17 cellular contexts compared by ENCODE assay signal in genomic region chr16:57624806-57625500, GRCh38. TPM values are rescaled to one million over a fixed set of nuclear protein-coding genes. Genes with fewer than 3 reads are reported as not detected.
DNase-seq lines count a peak whose midpoint lies in the region; ATAC-seq and TF ChIP-seq lines count a peak whose summit lies in the region.
"Had no signal": no experiment of that assay in that cellular context is flagged by ENCODE, and none has a peak within 500 bp of the region (broad histone marks: within the 10 kb centered on the region; RNA-seq: fewer than 3 reads in every experiment).

No MANE protein-coding gene starts in this region.

- H3K27ac Mint-ChIP-seq in chondrocyte (ENCODE audit: unreplicated experiment) = no peak overlapping the region
- H3K27ac Mint-ChIP-seq: T-cell had no signal

- H3K36me3 Mint-ChIP-seq in chondrocyte (ENCODE audit: low read depth) = no peaks in the 10 kb centered on the region
- H3K36me3 Mint-ChIP-seq: T-cell had no signal

- DNase-seq in Right ventricle myocardium superior (peak; percentile 43), left ventricle myocardium inferior (no peak), chondrocyte (ENCODE audit: low spot score) (peak; percentile 54), mucosa of descending colon (peak in 2 of 3 donors; percentile 18 to 30), tibial nerve (ENCODE audit: low spot score in 2 of 2) (no peak), NCI-H187 (lab: John Stamatoyannopoulos, UW) (no peak), GM19240 (ENCODE audit: insufficient read length, low spot score) (no peak), Kasumi-1 (lab: John Stamatoyannopoulos, UW) (no peak)
- DNase-seq: activated CD4-positive, CD25-positive, alpha-beta regulatory T cell treated with anti-CD3 and anti-CD28 coated beads, Interleukin-2, amount 50 U/mL, for 72 hours; activated T-cell treated with anti-CD3 and anti-CD28 coated beads, Interleukin-2, amount 50 U/mL, for 1 hour; DMS 273 treated with DMSO at 0.1 percent for 48 hours; effector CD8-positive, alpha-beta T cell; foreskin melanocyte; T-cell had no signal

- no peaks in the 10 kb centered on the region for H3K27me3 Mint-ChIP-seq in chondrocyte (ENCODE audit: low read depth)

- intact Hi-C loops in Right ventricle myocardium superior (cut with DNase I) = no loop called here
- intact Hi-C loops in left ventricle myocardium inferior (cut with micrococcal nuclease) = no loop called here
- intact Hi-C loops in mucosa of descending colon (cut with DNase I, micrococcal nuclease) = no loop called here

- WGBS in tibial nerve, 2 donors = 61 to 67% methylated on average over 17 of the region's 17 CpGs

- H3K4me3 ChIP-seq in left ventricle myocardium inferior (no peak overlapping the region), mucosa of descending colon (no peak overlapping the region), tibial nerve (no peak overlapping the region)

- TF ChIP-seq CTCF in left ventricle myocardium inferior (IDR thresholded peaks at IDR 0.05; ENCODE audit: borderline replicate concordance) (no peak), chondrocyte (IDR thresholded peaks at IDR 0.05) (no peak), mucosa of descending colon (IDR thresholded peaks at IDR 0.05) (no peak), tibial nerve (IDR thresholded peaks at IDR 0.05) (no peak)

- H3K4me3 Mint-ChIP-seq in chondrocyte (ENCODE audit: unreplicated experiment) = no peak overlapping the region
- H3K4me3 Mint-ChIP-seq: T-cell had no signal

- H3K27ac ChIP-seq in left ventricle myocardium inferior (replicated peaks) = no peak overlapping the region
- peak overlapping the region; percentile 29 to 95 (median 74) for H3K27ac ChIP-seq in tibial nerve

- no peaks in the 10 kb centered on the region for H3K9me3 Mint-ChIP-seq in chondrocyte (ENCODE audit: low read depth)
- H3K9me3 Mint-ChIP-seq: T-cell had no signal

- no peak for ATAC-seq in Right ventricle myocardium superior (ENCODE audit: poor library complexity)
- no peak for ATAC-seq in mucosa of descending colon
- ATAC-seq: HCT116, T-cell had no signal

- H3K9me3 ChIP-seq in left ventricle myocardium inferior (replicated peaks) = no peaks in the 10 kb centered on the region
- H3K9me3 ChIP-seq in mucosa of descending colon = no peaks in the 10 kb centered on the region
- H3K9me3 ChIP-seq in tibial nerve = no peaks in the 10 kb centered on the region

- peaks cover 79% of the 10 kb centered on the region for H3K4me1 Mint-ChIP-seq in chondrocyte (ENCODE audit: low read depth)

- H3K36me3 ChIP-seq in left ventricle myocardium inferior = no peaks in the 10 kb centered on the region
- no peaks in the 10 kb centered on the region for H3K36me3 ChIP-seq in mucosa of descending colon (ENCODE audit: low read depth)
- H3K36me3 ChIP-seq in tibial nerve = no peaks in the 10 kb centered on the region

- H3K4me1 ChIP-seq in left ventricle myocardium inferior = peaks cover 44% of the 10 kb centered on the region
- peaks cover 20% of the 10 kb centered on the region for H3K4me1 ChIP-seq in mucosa of descending colon (ENCODE audit: low read depth)
- H3K4me1 ChIP-seq in tibial nerve = peaks cover 0 to 70% (median 21%) of the 10 kb centered on the region in 4 donors

- no peak for TF ChIP-seq POLR2A in tibial nerve (IDR thresholded peaks at IDR 0.05)

- H3K27me3 ChIP-seq in left ventricle myocardium inferior (ENCODE audit: low read depth) (peaks cover 15% of the 10 kb centered on the region), tibial nerve (peaks cover 0 to 12% of the 10 kb centered on the region in 2 donors)

- no peak for TF ChIP-seq EP300 in tibial nerve (IDR thresholded peaks at IDR 0.05)

RNA-seq across cellular contexts. Expression of gene ADGRG1, which starts 3.5 kb away (rescaled TPM):
- total RNA-seq in Right ventricle myocardium superior (23.0 TPM), left ventricle myocardium inferior (21.3 TPM), chondrocyte (16.8 to 57.8 TPM (median 56.3 TPM) in 3 replicates), mucosa of descending colon (100 to 1,000 TPM in 1 of 3 donors, 10 to 100 TPM in 2; 37.0 to 104 (median 98.4) TPM), tibial nerve (10 to 100 TPM in 3 of 4 donors, 1 to 10 TPM in 1; 9.0 to 59.4 (median 41.8) TPM)
- total RNA-seq: OCI-LY7 had no signal

RNA-seq across cellular contexts. Expression of gene ADGRG3, which starts 43.2 kb away (rescaled TPM):
- total RNA-seq in Right ventricle myocardium superior (0.48 TPM), left ventricle myocardium inferior (0.36 TPM), chondrocyte (not detected in 3 replicates), mucosa of descending colon (1 to 10 TPM in 2 of 3 donors, under 1 TPM in 1; 0.84 to 3.4 (median 1.8) TPM), tibial nerve (1 to 10 TPM in 1 of 4 donors, under 1 TPM in 2, not detected in 1; 0.21 to 1.8 (median 0.90) TPM)
- total RNA-seq: M059J, OCI-LY7 had no signal

Comparison
In these comparisons a context has a peak if more than half of its experiments do, and no peak if none do; other contexts are left out.
1. DNase-seq: peak in Right ventricle myocardium superior (single experiment), chondrocyte (single experiment) and mucosa of descending colon (2 of 3); none in left ventricle myocardium inferior (single experiment), tibial nerve (0 of 2), NCI-H187 (0 of 2), GM19240 (single experiment) and Kasumi-1 (0 of 2).